11 cellular contexts compared by ENCODE assay signal in genomic region chr6:5213851-5214507, GRCh38. TPM values are rescaled to one million over a fixed set of nuclear protein-coding genes. Genes with fewer than 3 reads are reported as not detected.
A peak's percentile ranks its signal among the peaks of the same experiment; 100 is the strongest.
DNase-seq lines count a peak whose midpoint lies in the region; ATAC-seq and TF ChIP-seq lines count a peak whose summit lies in the region.
"Had no signal": no experiment of that assay in that cellular context is flagged by ENCODE, and none has a peak within 500 bp of the region (broad histone marks: within the 10 kb centered on the region; RNA-seq: fewer than 3 reads in every experiment).

No MANE protein-coding gene starts in this region.

- H2AFZ ChIP-seq in osteoblast (ENCODE audit: low read length): no peak overlapping the region

- ATAC-seq in GM21528 (IDR thresholded peaks at IDR 0.05; ENCODE audit: low FRiP score, unreplicated experiment): no peak

- peaks cover 2% of the 10 kb centered on the region for H4K20me1 ChIP-seq in osteoblast (ENCODE audit: insufficient read depth, low read length)

- no peak overlapping the region for H3K27ac ChIP-seq in SJSA1
- no peak overlapping the region for H3K27ac ChIP-seq in osteoblast (ENCODE audit: low read depth, low read length)
- H3K27ac ChIP-seq: right lobe of liver had no signal

- peak; percentile 13 for TF ChIP-seq CTCF in fibroblast of the aortic adventitia (IDR thresholded peaks at IDR 0.05; ENCODE audit: insufficient read depth, low read length)
- peak; percentile 46 for TF ChIP-seq CTCF in osteoblast (IDR thresholded peaks at IDR 0.05; ENCODE audit: extremely low read depth, low read depth, low read length)

- peak; percentile 62 for DNase-seq in EL
- peak; percentile 51 to 66 for DNase-seq in SJSA1 (ENCODE audit: low read depth in 1 of 2, low spot score in 2 of 2)
- peak; percentile 28 for DNase-seq in fibroblast of the aortic adventitia (ENCODE audit: low read depth)
- no peak for DNase-seq in osteoblast (ENCODE audit: insufficient read length, low spot score, missing footprints)
- no peak for DNase-seq in HK-2 (ENCODE audit: unreplicated experiment)
- no peak for DNase-seq in SIG-M5 treated with dmso at 0.1 percent for 504 hours (lab: John Stamatoyannopoulos, UW; ENCODE audit: unreplicated experiment)
- no peak for DNase-seq in NCI-H1436 (lab: John Stamatoyannopoulos, UW)
- DNase-seq: activated T-cell treated with anti-CD3 and anti-CD28 coated beads, Interleukin-2, amount 50 U/mL, for 1 hour; right lobe of liver had no signal

- H3K4me3 ChIP-seq in SJSA1: no peak overlapping the region
- H3K4me3 ChIP-seq in fibroblast of the aortic adventitia (ENCODE audit: low read depth, low read length): no peak overlapping the region
- no peak overlapping the region for H3K4me3 ChIP-seq in osteoblast (ENCODE audit: insufficient read depth, low read length)
- H3K4me3 ChIP-seq: right lobe of liver had no signal

- H3K4me2 ChIP-seq in osteoblast (ENCODE audit: insufficient read depth, low read length): peak overlapping the region; percentile 3

- no peaks in the 10 kb centered on the region for H3K27me3 ChIP-seq in SJSA1 (replicated peaks)
- no peaks in the 10 kb centered on the region for H3K27me3 ChIP-seq in osteoblast (ENCODE audit: insufficient read depth, low read length)
- H3K27me3 ChIP-seq: right lobe of liver had no signal

- no peaks in the 10 kb centered on the region for H3K79me2 ChIP-seq in osteoblast (ENCODE audit: insufficient read depth, low read length)

- H3K9me3 ChIP-seq in SJSA1 (replicated peaks) (no peaks in the 10 kb centered on the region), osteoblast (ENCODE audit: low read depth, low read length) (no peaks in the 10 kb centered on the region)
- H3K9me3 ChIP-seq: Caco-2, right lobe of liver had no signal

- peaks cover 13% of the 10 kb centered on the region for H3K36me3 ChIP-seq in SJSA1
- H3K36me3 ChIP-seq in osteoblast (ENCODE audit: insufficient read depth, low read length): no peaks in the 10 kb centered on the region
- H3K36me3 ChIP-seq: right lobe of liver had no signal

- H3K4me1 ChIP-seq in SJSA1 (replicated peaks) (peaks cover 26% of the 10 kb centered on the region), osteoblast (ENCODE audit: insufficient read depth, low read length) (peaks cover 12% of the 10 kb centered on the region)
- H3K4me1 ChIP-seq: Caco-2, right lobe of liver had no signal

RNA-seq across cellular contexts. Expression of gene LYRM4, which starts 46.8 kb away (rescaled TPM):
- total RNA-seq in SJSA1 (2014; rRNA removed; shearing (Covaris generic)): 21.2 and 23.0 TPM in 2 replicates
- total RNA-seq in fibroblast of the aortic adventitia (ENCODE audit: low replicate concordance) (20.9 and 21.2 TPM in 2 replicates), osteoblast (7.4 and 16.6 TPM in 2 replicates)

RNA-seq across cellular contexts. Expression of gene FARS2, which starts 47.3 kb away (rescaled TPM):
- 6.8 and 13.3 TPM in 2 replicates for total RNA-seq in SJSA1 (2014; rRNA removed; shearing (Covaris generic))
- total RNA-seq in fibroblast of the aortic adventitia (ENCODE audit: low replicate concordance): 7.6 and 25.5 TPM in 2 replicates
- 25.9 and 29.7 TPM in 2 replicates for total RNA-seq in osteoblast

Comparison
In these comparisons a context has a peak if more than half of its experiments do, and no peak if none do; other contexts are left out.
1. DNase-seq: peak in EL (single experiment), SJSA1 (2 of 2) and fibroblast of the aortic adventitia (single experiment); none in osteoblast (single experiment), HK-2 (single experiment), SIG-M5 treated with dmso at 0.1 percent for 504 hours (single experiment) and NCI-H1436 (single experiment).